Comparison of ENCODE assay signal across 21 cellular contexts in the genomic region with DNA sequence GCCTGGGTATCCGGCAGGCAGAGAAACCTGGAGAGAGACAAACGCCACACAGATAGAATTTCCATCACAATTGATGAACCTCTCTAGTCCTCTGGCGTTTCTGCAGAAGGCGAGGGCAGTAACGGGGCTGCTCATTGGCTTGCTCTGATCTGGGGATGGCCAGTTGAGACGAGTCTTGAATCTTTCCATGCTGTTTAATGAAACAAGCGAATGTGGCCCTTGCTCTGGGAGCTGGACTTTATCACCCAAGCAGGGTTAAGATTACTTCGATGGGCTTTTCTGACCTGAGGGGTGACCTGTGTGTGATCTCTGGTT. TPM values are rescaled to one million over a fixed set of nuclear protein-coding genes. Genes with fewer than 3 reads are reported as not detected.
DNase-seq lines count a peak whose midpoint lies in the region; ATAC-seq, FAIRE-seq and TF ChIP-seq lines count a peak whose summit lies in the region.
"Had no signal": no experiment of that assay in that cellular context is flagged by ENCODE, and none has a peak within 500 bp of the region (broad histone marks: within the 10 kb centered on the region; RNA-seq: fewer than 3 reads in every experiment).

No MANE protein-coding gene starts in this region.

- TF ChIP-seq RAD21 in HepG2 (CRISPR knock-in tag; IDR thresholded peaks at IDR 0.05), result no peak

- CTCF ChIA-PET in HepG2 (lab: Yijun Ruan, JAX; ENCODE audit: low intra/inter-chr PET ratio, low total read pairs), result interaction anchor here (1.6 kb wide), 1 partner anchor 133 kb away, joined by 4 read pairs; no protein-coding TSS in a partner anchor

- intact Hi-C loops in HepG2 (cut with micrococcal nuclease; ENCODE audit: unreplicated experiment) (loop anchor here (10.0 kb wide), 1 partner anchor 247 kb away; no protein-coding TSS in a partner anchor), right lobe of liver (cut with DNase I) (no loop called here), stomach (cut with DNase I; ENCODE audit: low total_unique reads) (no loop called here), tibial artery (cut with DNase I; ENCODE audit: low total_unique reads) (no loop called here)

- H3K9me1 ChIP-seq in keratinocyte (ENCODE audit: control insufficient read depth, extremely low read depth, insufficient read depth, low read length), result no peaks in the 10 kb centered on the region

- DNase-seq in HepG2 (ENCODE audit: low spot score) (no peak), right lobe of liver (no peak), keratinocyte (ENCODE audit: low read depth, low spot score) (no peak), stomach (no peak), tibial artery (no peak), GM12891 (ENCODE audit: insufficient read length, low spot score) (no peak), NCI-H2029 treated with DMSO at 0.1 percent for 48 hours (lab: John Stamatoyannopoulos, UW) (no peak)
- DNase-seq: activated CD4-positive, CD25-positive, alpha-beta regulatory T cell; activated effector memory CD4-positive, alpha-beta T cell treated with Interleukin-2 at 50 U/mL for 16 hours; brain microvascular endothelial cell; EL; HCEC 1CT; NCI-H187 treated with DMSO at 0.1 percent for 48 hours; NCI-H748 treated with DMSO at 0.1 percent for 48 hours; T-helper 9 cell had no signal

- 2% methylated on average over 7 of the region's 8 CpGs for WGBS in HepG2 (ENCODE audit: low lambda C conversion rate)
- WGBS in right lobe of liver (ENCODE audit: insufficient coverage, low coverage, low lambda C conversion rate, missing lambda C conversion rate), result 64% methylated on average over 5 of the region's 8 CpGs
- WGBS in ectodermal cell, 2 experiments, result 35 to 40% methylated on average over 8 of the region's 8 CpGs
- WGBS in stomach, 5 donors, result 57 to 71% (median 63%) methylated on average over 8 of the region's 8 CpGs

- H3K27ac ChIP-seq in HepG2 (ENCODE audit: extremely low read length, insufficient read depth, low read length), result no peak overlapping the region
- no peak overlapping the region for H3K27ac ChIP-seq in right lobe of liver
- no peak overlapping the region for H3K27ac ChIP-seq in ectodermal cell (ENCODE audit: insufficient read depth, low read depth, low read length, poor library complexity, severe bottlenecking)
- no peak overlapping the region for H3K27ac ChIP-seq in keratinocyte (ENCODE audit: control insufficient read depth, insufficient read depth, low read length)
- no peak overlapping the region for H3K27ac ChIP-seq in stomach
- H3K27ac ChIP-seq in tibial artery, result no peak overlapping the region
- H3K27ac ChIP-seq: A549, brain microvascular endothelial cell, KMS-11, neutrophil, transverse colon had no signal

- TF ChIP-seq CTCF in HepG2 (CRISPR knock-in tag; IDR thresholded peaks at IDR 0.05) (no peak), right lobe of liver (IDR thresholded peaks at IDR 0.05) (no peak), keratinocyte (optimal IDR thresholded peaks at IDR 0.05 in 1 of 3, IDR thresholded peaks at IDR 0.05 in 1 of 3, conservative IDR thresholded peaks at IDR 0.05 in 1 of 3; ENCODE audit: extremely low read depth in 1 of 3, insufficient read depth in 2 of 3, low read length in 3 of 3) (no peak), stomach (IDR thresholded peaks at IDR 0.05) (no peak), tibial artery (IDR thresholded peaks at IDR 0.05) (no peak)

- ATAC-seq in HepG2 (peak; percentile 64), right lobe of liver (no peak)

- in situ Hi-C loops in HepG2 (cut with HindIII; ENCODE audit: extremely low pct_ligation_motif_present, low pct_unique_long_range_greater_than_20kb), result no loop called here

- H3K9ac ChIP-seq in HepG2 (ENCODE audit: insufficient read depth, low read depth, low read length), result no peak overlapping the region
- H3K9ac ChIP-seq in keratinocyte (ENCODE audit: control insufficient read depth, extremely low read depth, insufficient read depth, low read length), result no peak overlapping the region
- H3K9ac ChIP-seq: KMS-11 had no signal

- H3K4me1 ChIP-seq in HepG2 (ENCODE audit: insufficient read depth, low read length) (peaks cover 51% of the 10 kb centered on the region), right lobe of liver (peaks cover 0 to 24% (median 6%) of the 10 kb centered on the region in 4 donors), ectodermal cell (ENCODE audit: control insufficient read depth, insufficient read depth, low read length) (peaks cover 12% of the 10 kb centered on the region), keratinocyte (ENCODE audit: control insufficient read depth, extremely low read depth, insufficient read depth, low read length) (peaks cover 21% of the 10 kb centered on the region), stomach (peaks cover 7 to 18% (median 16%) of the 10 kb centered on the region in 4 donors), tibial artery (peaks cover 0 to 4% (median 0%) of the 10 kb centered on the region in 4 donors)
- H3K4me1 ChIP-seq: transverse colon had no signal

- no peak overlapping the region for H2AFZ ChIP-seq in HepG2 (ENCODE audit: low read length)
- H2AFZ ChIP-seq in keratinocyte (ENCODE audit: control insufficient read depth, low read length), result peak overlapping the region; percentile 51

- peak overlapping the region; percentile 71 for H3K4me2 ChIP-seq in HepG2 (ENCODE audit: low read depth, low read length)
- peak overlapping the region; percentile 76 for H3K4me2 ChIP-seq in keratinocyte (ENCODE audit: control insufficient read depth, extremely low read depth, insufficient read depth, low read depth, low read length)
- H3K4me2 ChIP-seq: A549, KMS-11, smooth muscle cell had no signal

- TF ChIP-seq POLR2A in HepG2 (IDR thresholded peaks at IDR 0.05; ENCODE audit: insufficient read depth in 1 of 2, low read depth in 2 of 2, low read length in 2 of 2) (no peak), right lobe of liver (IDR thresholded peaks at IDR 0.05) (no peak), stomach (IDR thresholded peaks at IDR 0.05) (no peak), GM12891 (IDR thresholded peaks at IDR 0.05; ENCODE audit: low read depth, low read length) (no peak)

- dilution Hi-C loops in keratinocyte (cut with MboI; ENCODE audit: extremely low pct_ligation_motif_present, low sequenced_read_pairs), result no loop called here

- POLR2A ChIA-PET in HepG2 (lab: Yijun Ruan, JAX), result interaction anchor here (1.0 kb wide), 1 partner anchor 43 kb away, joined by 4 read pairs; a partner anchor contains a TSS

- BruUV-seq in HepG2 (replicated peaks; lab: Mats Ljungman, UMichigan), result no TSS peak

- peak overlapping the region in 2 of 3 experiments; percentile 46 to 51; a peak in 3 of 6 replicates for H3K4me3 ChIP-seq in HepG2 (replicated peaks in 1 of 3; ENCODE audit: insufficient read depth in 1 of 3, low read depth in 2 of 3, low read length in 3 of 3)
- H3K4me3 ChIP-seq in right lobe of liver, result no peak overlapping the region
- H3K4me3 ChIP-seq in ectodermal cell (ENCODE audit: insufficient read depth, low read depth, low read length), result peak overlapping the region; percentile 25
- peak overlapping the region in 1 of 3 experiments; percentile 28 for H3K4me3 ChIP-seq in keratinocyte (ENCODE audit: control insufficient read depth in 2 of 3, extremely low read depth in 1 of 3, insufficient read depth in 2 of 3, low read depth in 1 of 3, low read length in 3 of 3)
- no peak overlapping the region for H3K4me3 ChIP-seq in stomach
- no peak overlapping the region for H3K4me3 ChIP-seq in tibial artery
- H3K4me3 ChIP-seq: A549, smooth muscle cell, transverse colon had no signal

- no peaks in the 10 kb centered on the region for H3K36me3 ChIP-seq in HepG2 (replicated peaks in 1 of 2; ENCODE audit: control insufficient read depth in 1 of 2, insufficient read depth in 2 of 2, low read length in 2 of 2)
- no peaks in the 10 kb centered on the region for H3K36me3 ChIP-seq in right lobe of liver
- H3K36me3 ChIP-seq in ectodermal cell (ENCODE audit: control insufficient read depth, insufficient read depth, low read length), result no peaks in the 10 kb centered on the region
- H3K36me3 ChIP-seq in keratinocyte (ENCODE audit: control insufficient read depth in 2 of 2, extremely low read depth in 1 of 2, insufficient read depth in 2 of 2, low read length in 2 of 2), result no peaks in the 10 kb centered on the region
- no peaks in the 10 kb centered on the region for H3K36me3 ChIP-seq in stomach
- H3K36me3 ChIP-seq in tibial artery, result no peaks in the 10 kb centered on the region
- H3K36me3 ChIP-seq: brain microvascular endothelial cell, neutrophil, transverse colon had no signal

- FAIRE-seq in HepG2 (lab: Jason Lieb, UNC) (no peak), keratinocyte (lab: Jason Lieb, UNC) (no peak), GM12891 (lab: Jason Lieb, UNC) (no peak)
- FAIRE-seq: A549 had no signal

- H4K20me1 ChIP-seq in HepG2 (ENCODE audit: insufficient read depth, low read length) (no peaks in the 10 kb centered on the region), keratinocyte (ENCODE audit: control insufficient read depth, extremely low read depth, insufficient read depth, low read length) (no peaks in the 10 kb centered on the region)

- no peaks in the 10 kb centered on the region for H3K79me2 ChIP-seq in HepG2 (ENCODE audit: insufficient read depth, low read length)
- H3K79me2 ChIP-seq in keratinocyte (ENCODE audit: control insufficient read depth, insufficient read depth, low read length), result no peaks in the 10 kb centered on the region

- TF ChIP-seq EP300 in HepG2 (IDR thresholded peaks at IDR 0.05; ENCODE audit: low read depth in 2 of 2, low read length in 2 of 2) (no peak), HepG2 (CRISPR knock-in tag; IDR thresholded peaks at IDR 0.05; ENCODE audit: borderline replicate concordance) (no peak), stomach (IDR thresholded peaks at IDR 0.05) (no peak)

- no peaks in the 10 kb centered on the region for H3K9me3 ChIP-seq in HepG2 (ENCODE audit: low read length)
- H3K9me3 ChIP-seq in right lobe of liver, result no peaks in the 10 kb centered on the region
- no peaks in the 10 kb centered on the region for H3K9me3 ChIP-seq in ectodermal cell (ENCODE audit: control insufficient read depth, low read length)
- no peaks in the 10 kb centered on the region for H3K9me3 ChIP-seq in keratinocyte (ENCODE audit: control insufficient read depth, low read depth, low read length)
- H3K9me3 ChIP-seq in stomach, result no peaks in the 10 kb centered on the region
- no peaks in the 10 kb centered on the region for H3K9me3 ChIP-seq in tibial artery
- H3K9me3 ChIP-seq: A549, neutrophil, transverse colon had no signal

- no peaks in the 10 kb centered on the region for H3K27me3 ChIP-seq in HepG2 (ENCODE audit: control insufficient read depth in 1 of 2, insufficient read depth in 2 of 2, low read length in 2 of 2)
- no peaks in the 10 kb centered on the region for H3K27me3 ChIP-seq in right lobe of liver
- H3K27me3 ChIP-seq in ectodermal cell (ENCODE audit: control insufficient read depth, insufficient read depth, low read length, poor library complexity, severe bottlenecking), result no peaks in the 10 kb centered on the region
- H3K27me3 ChIP-seq in keratinocyte (ENCODE audit: control insufficient read depth, extremely low read depth, insufficient read depth, low read length), result no peaks in the 10 kb centered on the region
- H3K27me3 ChIP-seq in stomach, result peaks cover 0 to 34% (median 5%) of the 10 kb centered on the region in 3 donors
- H3K27me3 ChIP-seq in tibial artery, result peaks cover 0 to 32% of the 10 kb centered on the region in 2 donors
- H3K27me3 ChIP-seq: transverse colon had no signal

RNA-seq across cellular contexts. Expression of a gene that starts 42.4 kb away (rescaled TPM):
- total RNA-seq in HepG2 (2016; rRNA removed; fragmentation: Illumina TruSeq; extraction: Trizol), result 15.1 and 16.2 TPM in 2 replicates
- 4.4 and 5.9 TPM in 2 replicates for total RNA-seq in HepG2 (2016; cell fraction: cytosol; rRNA removed; fragmentation: Illumina TruSeq; extraction: Trizol; ENCODE audit: low read depth)
- 13.1 and 14.8 TPM in 2 replicates for total RNA-seq in HepG2 (2016; cell fraction: insoluble cytoplasmic fraction; rRNA removed; fragmentation: Illumina TruSeq; extraction: Trizol)
- 8.6 and 9.0 TPM in 2 replicates for total RNA-seq in HepG2 (2016; cell fraction: membrane; rRNA removed; fragmentation: Illumina TruSeq; extraction: Trizol)
- 21.4 and 22.0 TPM in 2 replicates for total RNA-seq in HepG2 (2016; cell fraction: nucleus; rRNA removed; fragmentation: Illumina TruSeq; extraction: Trizol)
- polyA plus RNA-seq in HepG2 (2011; rRNA removed), result 16.4 and 16.7 TPM in 2 replicates
- 5.7 and 6.9 TPM in 2 replicates for polyA plus RNA-seq in HepG2 (2011; cell fraction: cytosol; rRNA removed)
- 55.9 and 58.4 TPM in 2 replicates for polyA plus RNA-seq in HepG2 (2011; cell fraction: nucleus; rRNA removed)
- polyA plus RNA-seq in HepG2 (2012), result 12.5 and 17.3 TPM in 2 replicates
- polyA plus RNA-seq in HepG2 (2016; cell fraction: cytosol; fragmentation: Illumina TruSeq; extraction: Trizol; ENCODE audit: low read depth), result 4.6 and 4.9 TPM in 2 replicates
- 10.5 and 11.4 TPM in 2 replicates for polyA plus RNA-seq in HepG2 (2016; cell fraction: insoluble cytoplasmic fraction; fragmentation: Illumina TruSeq; extraction: Trizol; ENCODE audit: low read depth)
- 7.1 and 7.5 TPM in 2 replicates for polyA plus RNA-seq in HepG2 (2016; cell fraction: membrane; fragmentation: Illumina TruSeq; extraction: Trizol; ENCODE audit: low read depth)
- polyA plus RNA-seq in HepG2 (2016; cell fraction: nucleus; fragmentation: Illumina TruSeq; extraction: Trizol; ENCODE audit: insufficient read depth, low read depth), result 24.4 and 27.2 TPM in 2 replicates
- 0.51 and 12.1 TPM in 2 replicates for polyA minus RNA-seq in HepG2 (2011; rRNA and poly(A)+ RNA removed; ENCODE audit: low replicate concordance)
- 8.5 and 10.6 TPM in 2 replicates for polyA minus RNA-seq in HepG2 (2011; cell fraction: cytosol; rRNA and poly(A)+ RNA removed)
- polyA minus RNA-seq in HepG2 (2011; cell fraction: nucleus; rRNA and poly(A)+ RNA removed), result 45.1 and 53.1 TPM in 2 replicates
- 10 to 100 TPM; 18.4 to 91.8 (median 47.8) TPM for total RNA-seq in right lobe of liver
- 7.7 TPM for polyA plus RNA-seq in ectodermal cell (2013, experiment 1 of 4)
- 8.2 TPM for polyA plus RNA-seq in ectodermal cell (2013, experiment 2 of 4)
- 7.5 TPM for polyA plus RNA-seq in ectodermal cell (2013, experiment 3 of 4)
- polyA plus RNA-seq in ectodermal cell (2013, experiment 4 of 4), result 7.7 TPM
- 2.9 to 7.0 TPM (median 6.1 TPM) in 3 replicates for polyA plus RNA-seq in keratinocyte
- polyA plus RNA-seq in keratinocyte (2011; ENCODE audit: low read depth), result 13.8 TPM
- 6.1 and 9.6 TPM in 2 replicates for polyA plus RNA-seq in keratinocyte (2011; cell fraction: cytosol; rRNA removed)
- 8.1 and 9.1 TPM in 2 replicates for polyA plus RNA-seq in keratinocyte (2011; cell fraction: nucleus; rRNA removed)
- 4.1 and 8.5 TPM in 2 replicates for polyA plus RNA-seq in keratinocyte (2012; ENCODE audit: low replicate concordance)
- 3.2 to 16.5 TPM (median 5.1 TPM) in 3 replicates for polyA minus RNA-seq in keratinocyte
- polyA minus RNA-seq in keratinocyte (2011; cell fraction: cytosol; rRNA and poly(A)+ RNA removed), result 5.6 TPM
- polyA minus RNA-seq in keratinocyte (2011; cell fraction: nucleus; rRNA and poly(A)+ RNA removed), result 5.5 and 13.3 TPM in 2 replicates
- 10 to 100 TPM; 12.8 to 42.9 (median 30.1) TPM for total RNA-seq in stomach
- polyA plus RNA-seq in stomach, result 1 to 10 TPM; 5.3 to 8.7 (median 6.2) TPM
- 15.1 TPM for polyA plus RNA-seq in GM12891 (2012; ENCODE audit: low read depth, missing spikeins)

Comparison
In these comparisons a context has a peak if more than half of its experiments do, and no peak if none do; other contexts are left out.
1. H3K4me3 ChIP-seq: peak in HepG2 (2 of 3) and ectodermal cell (single experiment); none in right lobe of liver (0 of 3), stomach (0 of 4) and tibial artery (0 of 2).